31 cellular contexts compared by ENCODE assay signal in the genomic region with DNA sequence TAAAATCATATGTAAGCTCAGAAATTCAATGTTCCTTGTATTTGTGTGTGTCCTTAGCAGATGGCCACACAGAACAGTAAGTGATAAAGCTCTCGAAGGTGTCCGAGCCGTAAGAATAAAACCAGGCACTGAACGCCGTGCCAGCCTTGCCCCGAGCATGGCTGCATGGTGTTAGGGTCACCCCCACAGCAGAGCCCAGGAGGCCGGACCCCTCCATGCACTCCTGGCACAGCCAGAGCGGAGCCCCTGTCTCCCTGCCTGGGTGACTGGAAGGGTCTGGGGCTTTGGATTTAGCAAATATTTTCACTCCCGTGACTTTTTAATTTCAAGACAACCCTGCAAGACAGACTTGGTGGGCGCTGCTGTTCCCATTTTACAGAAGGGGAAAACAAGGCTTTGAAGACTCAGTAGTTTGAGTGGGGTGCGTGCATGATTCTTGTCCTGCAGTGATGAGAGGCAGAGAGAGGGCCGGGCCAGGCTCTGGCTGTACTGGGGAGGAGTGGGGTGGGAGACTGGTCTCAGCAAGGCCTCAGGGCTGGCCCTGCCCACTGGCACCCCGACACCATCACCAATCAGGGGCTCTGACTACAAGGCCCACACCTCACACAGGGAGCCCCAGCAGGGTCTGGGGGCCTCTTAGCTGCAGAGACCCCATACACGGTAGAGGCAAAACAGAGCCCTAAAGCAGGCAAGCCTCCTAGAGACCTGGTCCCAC. TPM values are rescaled to one million over a fixed set of nuclear protein-coding genes. Genes with fewer than 3 reads are reported as not detected.
DNase-seq lines count a peak whose midpoint lies in the region; ATAC-seq, FAIRE-seq and TF ChIP-seq lines count a peak whose summit lies in the region.
"Had no signal": no experiment of that assay in that cellular context is flagged by ENCODE, and none has a peak within 500 bp of the region (broad histone marks: within the 10 kb centered on the region; RNA-seq: fewer than 3 reads in every experiment).

No MANE protein-coding gene starts in this region.

- peaks cover 5% of the 10 kb centered on the region for H3K9me3 Mint-ChIP-seq in activated naive CD8-positive, alpha-beta T cell treated with anti-CD3 and anti-CD28 coated beads, Interleukin-2, amount 10 ng/mL, durations not matched to agents 7 days and 5 days
- peaks cover 5% of the 10 kb centered on the region for H3K9me3 Mint-ChIP-seq in activated naive CD8-positive, alpha-beta T cell treated with anti-CD3 and anti-CD28 coated beads for 36 hours
- H3K9me3 Mint-ChIP-seq: activated B cell treated with CpG ODN at 0.5 μM for 24 hours; CD8-positive, alpha-beta T cell; memory B cell; stimulated activated naive CD8-positive, alpha-beta T cell treated with anti-CD3 and anti-CD28 coated beads, Interleukin-15, Interleukin-2, amounts not matched to agents 100 ng/mL and 50 ng/mL, for 24 hours had no signal

- ATAC-seq in activated naive CD8-positive, alpha-beta T cell treated with anti-CD3 and anti-CD28 coated beads, Interleukin-2, amount 10 ng/mL, durations not matched to agents 7 days and 5 days (ENCODE audit: low read depth): no peak
- ATAC-seq in pancreas (no peak), GM18868 (IDR thresholded peaks at IDR 0.05; ENCODE audit: unreplicated experiment) (no peak)
- ATAC-seq: A549; activated CD8-positive, alpha-beta T cell treated with anti-CD3 and anti-CD28 coated beads, Interleukin-2, amount 10 ng/mL, durations not matched to agents 7 days and 5 days; CD8-positive, alpha-beta T cell; K562 had no signal

- H3K36me3 ChIP-seq in left ventricle myocardium inferior (peaks cover 8% of the 10 kb centered on the region), pancreas (peaks cover 0 to 6% (median 5%) of the 10 kb centered on the region in 3 donors), SJCRH30 (no peaks in the 10 kb centered on the region; the same call in 1 of the 2 replicates)
- H3K36me3 ChIP-seq: MG63, tibial nerve had no signal

- peak overlapping the region; percentile 82 for H3K27ac ChIP-seq in left ventricle myocardium inferior (replicated peaks)
- H3K27ac ChIP-seq in pancreas: peak overlapping the region in 1 of 4 donors; percentile 37
- H3K27ac ChIP-seq in SJCRH30: no peak overlapping the region
- H3K27ac ChIP-seq: tibial nerve had no signal

- no peaks in the 10 kb centered on the region for H3K9me3 ChIP-seq in left ventricle myocardium inferior (replicated peaks)
- no peaks in the 10 kb centered on the region for H3K9me3 ChIP-seq in pancreas
- H3K9me3 ChIP-seq in SJCRH30 (replicated peaks): no peaks in the 10 kb centered on the region; the same call in 1 of the 2 replicates
- H3K9me3 ChIP-seq: A549, MG63, tibial nerve had no signal

- no peak overlapping the region for H3K4me3 Mint-ChIP-seq in activated naive CD8-positive, alpha-beta T cell treated with anti-CD3 and anti-CD28 coated beads, Interleukin-2, amount 10 ng/mL, durations not matched to agents 7 days and 5 days
- H3K4me3 Mint-ChIP-seq in activated naive CD8-positive, alpha-beta T cell treated with anti-CD3 and anti-CD28 coated beads for 36 hours: no peak overlapping the region
- H3K4me3 Mint-ChIP-seq: activated B cell treated with CpG ODN at 0.5 μM for 24 hours; activated CD8-positive, alpha-beta T cell treated with anti-CD3 and anti-CD28 coated beads, Interleukin-2, amount 10 ng/mL, durations not matched to agents 7 days and 5 days; activated naive CD4-positive, alpha-beta T cell treated with anti-CD3 and anti-CD28 coated beads for 36 hours; CD8-positive, alpha-beta T cell; memory B cell; stimulated activated naive CD8-positive, alpha-beta T cell treated with anti-CD3 and anti-CD28 coated beads, Interleukin-15, Interleukin-2, amounts not matched to agents 100 ng/mL and 50 ng/mL, for 24 hours had no signal

- H3K27me3 ChIP-seq in left ventricle myocardium inferior (ENCODE audit: low read depth) (peaks cover 7% of the 10 kb centered on the region), pancreas (no peaks in the 10 kb centered on the region), SJCRH30 (no peaks in the 10 kb centered on the region)
- H3K27me3 ChIP-seq: MG63, tibial nerve had no signal

- no peak for TF ChIP-seq CTCF in left ventricle myocardium inferior (IDR thresholded peaks at IDR 0.05; ENCODE audit: borderline replicate concordance)
- TF ChIP-seq CTCF in pancreas (IDR thresholded peaks at IDR 0.05): no peak
- TF ChIP-seq CTCF in D721Med (IDR thresholded peaks at IDR 0.05; ENCODE audit: insufficient read depth, missing control alignments): no peak

- H3K4me1 Mint-ChIP-seq in activated naive CD8-positive, alpha-beta T cell treated with anti-CD3 and anti-CD28 coated beads, Interleukin-2, amount 10 ng/mL, durations not matched to agents 7 days and 5 days: peaks cover 2% of the 10 kb centered on the region
- no peaks in the 10 kb centered on the region for H3K4me1 Mint-ChIP-seq in activated naive CD8-positive, alpha-beta T cell treated with anti-CD3 and anti-CD28 coated beads for 36 hours
- H3K4me1 Mint-ChIP-seq: activated B cell treated with CpG ODN at 0.5 μM for 24 hours, memory B cell had no signal

- no peak overlapping the region for H3K27ac Mint-ChIP-seq in activated naive CD8-positive, alpha-beta T cell treated with anti-CD3 and anti-CD28 coated beads, Interleukin-2, amount 10 ng/mL, durations not matched to agents 7 days and 5 days
- H3K27ac Mint-ChIP-seq in activated naive CD8-positive, alpha-beta T cell treated with anti-CD3 and anti-CD28 coated beads for 36 hours: no peak overlapping the region
- H3K27ac Mint-ChIP-seq: activated B cell treated with CpG ODN at 0.5 μM for 24 hours; activated CD8-positive, alpha-beta T cell treated with anti-CD3 and anti-CD28 coated beads, Interleukin-2, amount 10 ng/mL, durations not matched to agents 7 days and 5 days; activated naive CD4-positive, alpha-beta T cell treated with anti-CD3 and anti-CD28 coated beads for 36 hours; CD8-positive, alpha-beta T cell; memory B cell; stimulated activated naive CD8-positive, alpha-beta T cell treated with anti-CD3 and anti-CD28 coated beads, Interleukin-15, Interleukin-2, amounts not matched to agents 100 ng/mL and 50 ng/mL, for 24 hours had no signal

- H3K4me1 ChIP-seq in left ventricle myocardium inferior (peaks cover 48% of the 10 kb centered on the region), pancreas (peaks cover 0 to 7% (median 5%) of the 10 kb centered on the region in 3 donors), SJCRH30 (peaks cover 29% of the 10 kb centered on the region)

- intact Hi-C loops in left ventricle myocardium inferior (cut with micrococcal nuclease) (no loop called here), pancreas (cut with DNase I) (no loop called here)

- no peaks in the 10 kb centered on the region for H3K36me3 Mint-ChIP-seq in activated naive CD8-positive, alpha-beta T cell treated with anti-CD3 and anti-CD28 coated beads, Interleukin-2, amount 10 ng/mL, durations not matched to agents 7 days and 5 days
- H3K36me3 Mint-ChIP-seq in activated naive CD8-positive, alpha-beta T cell treated with anti-CD3 and anti-CD28 coated beads for 36 hours: no peaks in the 10 kb centered on the region
- H3K36me3 Mint-ChIP-seq: CD8-positive, alpha-beta T cell; memory B cell had no signal

- no peaks in the 10 kb centered on the region for H3K27me3 Mint-ChIP-seq in activated naive CD8-positive, alpha-beta T cell treated with anti-CD3 and anti-CD28 coated beads, Interleukin-2, amount 10 ng/mL, durations not matched to agents 7 days and 5 days
- no peaks in the 10 kb centered on the region for H3K27me3 Mint-ChIP-seq in activated naive CD8-positive, alpha-beta T cell treated with anti-CD3 and anti-CD28 coated beads for 36 hours
- H3K27me3 Mint-ChIP-seq: activated B cell treated with CpG ODN at 0.5 μM for 24 hours; stimulated activated naive CD8-positive, alpha-beta T cell treated with anti-CD3 and anti-CD28 coated beads, Interleukin-15, Interleukin-2, amounts not matched to agents 100 ng/mL and 50 ng/mL, for 24 hours had no signal

- no peak overlapping the region for H3K4me3 ChIP-seq in left ventricle myocardium inferior
- no peak overlapping the region for H3K4me3 ChIP-seq in pancreas
- H3K4me3 ChIP-seq in SJCRH30: no peak overlapping the region
- H3K4me3 ChIP-seq: A549, K562, MG63, tibial nerve had no signal

- POLR2A ChIA-PET in activated naive CD8-positive, alpha-beta T cell treated with anti-CD3 and anti-CD28 coated beads, Interleukin-2, amount 10 ng/mL, durations not matched to agents 7 days and 5 days (lab: Charles Lee): no interaction called here

- peak; percentile 20 for DNase-seq in activated naive CD8-positive, alpha-beta T cell treated with anti-CD3 and anti-CD28 coated beads, Interleukin-2, amount 10 ng/mL, durations not matched to agents 7 days and 5 days
- DNase-seq in activated naive CD8-positive, alpha-beta T cell treated with anti-CD3 and anti-CD28 coated beads for 36 hours: no peak
- DNase-seq in left ventricle myocardium inferior: no peak
- peak in 4 of 6 donors; percentile 6 to 63 (median 37) for DNase-seq in pancreas
- DNase-seq in SJCRH30: no peak
- DNase-seq in hypothalamus (lab: John Stamatoyannopoulos, UW): no peak
- no peak for DNase-seq in D721Med (ENCODE audit: insufficient read length, low spot score)
- DNase-seq: activated B cell treated with CpG ODN at 0.5 μM for 24 hours; activated CD8-positive, alpha-beta T cell treated with anti-CD3 and anti-CD28 coated beads, Interleukin-2, amount 10 ng/mL, durations not matched to agents 7 days and 5 days; activated naive CD4-positive, alpha-beta T cell treated with anti-CD3 and anti-CD28 coated beads for 36 hours; CD8-positive, alpha-beta T cell; dermis blood vessel endothelial cell; NCI-H1417; NCI-H2081 treated with DMSO at 0.1 percent for 48 hours; NCI-H446 treated with DMSO at 0.1 percent for 48 hours; nucleus accumbens; retina; stimulated activated CD4-positive, alpha-beta T cell treated with anti-CD3 and anti-CD28 coated beads, Interleukin-15, amount 100 ng/mL, for 24 hours had no signal

- 93 to 95% methylated on average over 14 of the region's 14 CpGs for WGBS in pancreas, 2 donors

- FAIRE-seq in pancreas (lab: Jason Lieb, UNC): no peak
- no peak for FAIRE-seq in D721Med (lab: Jason Lieb, UNC)
- FAIRE-seq: A549, GM19239, K562 had no signal

RNA-seq across cellular contexts. Expression of gene VIPR2, which starts 39.4 kb away (rescaled TPM):
- under 1 TPM; 0.80 to 0.99 TPM for total RNA-seq in activated naive CD8-positive, alpha-beta T cell treated with anti-CD3 and anti-CD28 coated beads, Interleukin-2, amount 10 ng/mL, durations not matched to agents 7 days and 5 days
- not detected for total RNA-seq in activated naive CD8-positive, alpha-beta T cell treated with anti-CD3 and anti-CD28 coated beads for 36 hours
- total RNA-seq in left ventricle myocardium inferior (17.5 TPM), pancreas (10 to 100 TPM in 4 of 6 donors, 1 to 10 TPM in 2; 3.7 to 13.7 (median 11.3) TPM)
- polyA plus RNA-seq in pancreas: 10 to 100 TPM; 10.2 TPM
- total RNA-seq in SJCRH30 (2014; rRNA removed; shearing (Covaris generic)): 9.6 and 10.2 TPM in 2 replicates
- total RNA-seq: activated B cell treated with CpG ODN at 0.5 μM for 24 hours; activated CD8-positive, alpha-beta T cell treated with anti-CD3 and anti-CD28 coated beads, Interleukin-2, amount 10 ng/mL, durations not matched to agents 7 days and 5 days; dermis blood vessel endothelial cell; fibroblast of lung; G401; kidney epithelial cell; myocyte; OCI-LY7 had no signal
- polyA plus RNA-seq: A549, fibroblast of lung, K562 had no signal

Comparison
In these comparisons a context has a peak if more than half of its experiments do, and no peak if none do; other contexts are left out.
1. DNase-seq: peak in activated naive CD8-positive, alpha-beta T cell treated with anti-CD3 and anti-CD28 coated beads, Interleukin-2, amount 10 ng/mL, durations not matched to agents 7 days and 5 days (single experiment) and pancreas (4 of 6); none in activated naive CD8-positive, alpha-beta T cell treated with anti-CD3 and anti-CD28 coated beads for 36 hours (single experiment), left ventricle myocardium inferior (single experiment), SJCRH30 (0 of 2), hypothalamus (0 of 51) and D721Med (single experiment).